In genomic region chr10:78255796-78256638, GRCh38 we compare ENCODE assay signal across 1 cellular context.
TF ChIP-seq lines count a peak whose summit lies in the region.

No MANE protein-coding gene starts in this region.

TF ChIP-seq in K562, 482 proteins besides CTCF, POLR2A, EP300 and RAD21 (continued from another document and continues in another):
- TF ChIP-seq EWSR1 (IDR thresholded peaks at IDR 0.05; ENCODE audit: borderline replicate concordance, low read depth, partially characterized antibody) (no peak), MCM7 (IDR thresholded peaks at IDR 0.05) (no peak), ZNF212 (CRISPR knock-in tag; IDR thresholded peaks at IDR 0.05) (no peak), PRDM10 (IDR thresholded peaks at IDR 0.05; ENCODE audit: partially characterized antibody) (no peak), CBX2 (IDR thresholded peaks at IDR 0.05; ENCODE audit: insufficient read depth, low read length, poor library complexity, severe bottlenecking) (no peak), FOXJ3 (CRISPR knock-in tag; IDR thresholded peaks at IDR 0.05) (no peak), ZNF668 (CRISPR knock-in tag; IDR thresholded peaks at IDR 0.05) (no peak), SP1 (CRISPR knock-in tag; IDR thresholded peaks at IDR 0.05) (no peak), SNRNP70 (optimal IDR thresholded peaks at IDR 0.05; ENCODE audit: low read depth, low read length) (no peak), HES1 (IDR thresholded peaks at IDR 0.05; ENCODE audit: low read depth) (0 out of 2 replicates have a peak, but pooled peaks have one; percentile 19), RNF219 (CRISPR knock-in tag; IDR thresholded peaks at IDR 0.05) (no peak), PCBP1 (IDR thresholded peaks at IDR 0.05; ENCODE audit: low read depth, low read length, poor library complexity, severe bottlenecking) (no peak), SRSF1 (IDR thresholded peaks at IDR 0.05; ENCODE audit: low read depth, low read length) (no peak), MYBL2 (IDR thresholded peaks at IDR 0.05; ENCODE audit: low read depth) (no peak), MYBL2 (CRISPR knock-in tag; IDR thresholded peaks at IDR 0.05; ENCODE audit: borderline replicate concordance) (no peak), CBX5 (IDR thresholded peaks at IDR 0.05; ENCODE audit: borderline replicate concordance, low read depth) (no peak), NFYB (IDR thresholded peaks at IDR 0.05; ENCODE audit: extremely low read depth, insufficient read length) (no peak), COPS2 (conservative IDR thresholded peaks at IDR 0.05) (no peak), NCOA4 (IDR thresholded peaks at IDR 0.05; ENCODE audit: partially characterized antibody) (no peak), HDAC8 (tag; IDR thresholded peaks at IDR 0.05) (peak; percentile 45; the same call in 1 of the 2 replicates), NFATC3 (IDR thresholded peaks at IDR 0.05) (no peak), GTF2F1 (IDR thresholded peaks at IDR 0.05; ENCODE audit: low read depth, low read length) (no peak), MED1 (CRISPR knock-in tag; IDR thresholded peaks at IDR 0.05; ENCODE audit: borderline replicate concordance) (no peak), CSDE1 (IDR thresholded peaks at IDR 0.05) (no peak), ZNF785 (CRISPR knock-in tag; IDR thresholded peaks at IDR 0.05) (no peak), RBM25 (IDR thresholded peaks at IDR 0.05; ENCODE audit: low read depth, low read length, severe bottlenecking) (no peak), ETV1 (tag; conservative IDR thresholded peaks at IDR 0.05; ENCODE audit: low read depth) (peak; percentile 93), ETV5 (CRISPR knock-in tag; IDR thresholded peaks at IDR 0.05; ENCODE audit: low read depth) (no peak), THRAP3 (IDR thresholded peaks at IDR 0.05; ENCODE audit: borderline replicate concordance) (no peak), ETS2 (tag; IDR thresholded peaks at IDR 0.05; ENCODE audit: borderline replicate concordance, poor library complexity, severe bottlenecking) (no peak), BCLAF1 (IDR thresholded peaks at IDR 0.05; ENCODE audit: borderline replicate concordance in 1 of 2, control insufficient read depth in 1 of 2, low read depth in 2 of 2, low read length in 1 of 2) (no peak), ZNF445 (CRISPR knock-in tag; IDR thresholded peaks at IDR 0.05; ENCODE audit: low read depth) (no peak), HMGN3 (IDR thresholded peaks at IDR 0.05; ENCODE audit: borderline replicate concordance, extremely low read depth, insufficient read length, low read depth, low read length) (no peak), ZNF77 (CRISPR knock-in tag; IDR thresholded peaks at IDR 0.05) (no peak), STAG1 (CRISPR knock-in tag; IDR thresholded peaks at IDR 0.05; ENCODE audit: borderline replicate concordance) (no peak), ZFPM2 (CRISPR knock-in tag; IDR thresholded peaks at IDR 0.05) (no peak), PPARD (CRISPR knock-in tag; IDR thresholded peaks at IDR 0.05) (no peak), KLF16 (IDR thresholded peaks at IDR 0.05) (no peak), SRSF3 (IDR thresholded peaks at IDR 0.05; ENCODE audit: insufficient read depth, low read length) (no peak), ZNF778 (CRISPR knock-in tag; IDR thresholded peaks at IDR 0.05) (no peak), HDAC1 (IDR thresholded peaks at IDR 0.05) (peak in 1 of 2 experiments; percentile 90; a peak in 2 of 4 replicates), SIN3A (IDR thresholded peaks at IDR 0.05; ENCODE audit: borderline replicate concordance in 2 of 2, control insufficient read depth in 1 of 2, low read depth in 2 of 2, low read length in 2 of 2) (no peak), POLR2G (IDR thresholded peaks at IDR 0.05; ENCODE audit: low read depth, low read length) (no peak), POLR2AphosphoS2 (IDR thresholded peaks at IDR 0.05; ENCODE audit: low read length) (no peak), HMG20A (CRISPR knock-in tag; conservative IDR thresholded peaks at IDR 0.05) (0 out of 2 replicates have a peak, but pooled peaks have one; percentile 61), ZNF75A (CRISPR knock-in tag; IDR thresholded peaks at IDR 0.05) (no peak), PHTF2 (CRISPR knock-in tag; IDR thresholded peaks at IDR 0.05) (no peak), ZFP36 (IDR thresholded peaks at IDR 0.05; ENCODE audit: low read depth, low read length, partially characterized antibody) (peak; percentile 30)
- TF ChIP-seq, protein P1, sequence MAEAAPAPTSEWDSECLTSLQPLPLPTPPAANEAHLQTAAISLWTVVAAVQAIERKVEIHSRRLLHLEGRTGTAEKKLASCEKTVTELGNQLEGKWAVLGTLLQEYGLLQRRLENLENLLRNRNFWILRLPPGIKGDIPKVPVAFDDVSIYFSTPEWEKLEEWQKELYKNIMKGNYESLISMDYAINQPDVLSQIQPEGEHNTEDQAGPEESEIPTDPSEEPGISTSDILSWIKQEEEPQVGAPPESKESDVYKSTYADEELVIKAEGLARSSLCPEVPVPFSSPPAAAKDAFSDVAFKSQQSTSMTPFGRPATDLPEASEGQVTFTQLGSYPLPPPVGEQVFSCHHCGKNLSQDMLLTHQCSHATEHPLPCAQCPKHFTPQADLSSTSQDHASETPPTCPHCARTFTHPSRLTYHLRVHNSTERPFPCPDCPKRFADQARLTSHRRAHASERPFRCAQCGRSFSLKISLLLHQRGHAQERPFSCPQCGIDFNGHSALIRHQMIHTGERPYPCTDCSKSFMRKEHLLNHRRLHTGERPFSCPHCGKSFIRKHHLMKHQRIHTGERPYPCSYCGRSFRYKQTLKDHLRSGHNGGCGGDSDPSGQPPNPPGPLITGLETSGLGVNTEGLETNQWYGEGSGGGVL (CRISPR knock-in tag; IDR thresholded peaks at IDR 0.05): no peak
- TF ChIP-seq, protein P2, sequence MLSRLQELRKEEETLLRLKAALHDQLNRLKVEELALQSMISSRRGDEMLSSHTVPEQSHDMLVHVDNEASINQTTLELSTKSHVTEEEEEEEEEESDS (CRISPR knock-in tag; IDR thresholded peaks at IDR 0.05): no peak
- TF ChIP-seq, protein P3, sequence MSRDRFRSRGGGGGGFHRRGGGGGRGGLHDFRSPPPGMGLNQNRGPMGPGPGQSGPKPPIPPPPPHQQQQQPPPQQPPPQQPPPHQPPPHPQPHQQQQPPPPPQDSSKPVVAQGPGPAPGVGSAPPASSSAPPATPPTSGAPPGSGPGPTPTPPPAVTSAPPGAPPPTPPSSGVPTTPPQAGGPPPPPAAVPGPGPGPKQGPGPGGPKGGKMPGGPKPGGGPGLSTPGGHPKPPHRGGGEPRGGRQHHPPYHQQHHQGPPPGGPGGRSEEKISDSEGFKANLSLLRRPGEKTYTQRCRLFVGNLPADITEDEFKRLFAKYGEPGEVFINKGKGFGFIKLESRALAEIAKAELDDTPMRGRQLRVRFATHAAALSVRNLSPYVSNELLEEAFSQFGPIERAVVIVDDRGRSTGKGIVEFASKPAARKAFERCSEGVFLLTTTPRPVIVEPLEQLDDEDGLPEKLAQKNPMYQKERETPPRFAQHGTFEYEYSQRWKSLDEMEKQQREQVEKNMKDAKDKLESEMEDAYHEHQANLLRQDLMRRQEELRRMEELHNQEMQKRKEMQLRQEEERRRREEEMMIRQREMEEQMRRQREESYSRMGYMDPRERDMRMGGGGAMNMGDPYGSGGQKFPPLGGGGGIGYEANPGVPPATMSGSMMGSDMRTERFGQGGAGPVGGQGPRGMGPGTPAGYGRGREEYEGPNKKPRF (IDR thresholded peaks at IDR 0.05; ENCODE audit: low read depth, low read length): no peak
- TF ChIP-seq, protein P4, sequence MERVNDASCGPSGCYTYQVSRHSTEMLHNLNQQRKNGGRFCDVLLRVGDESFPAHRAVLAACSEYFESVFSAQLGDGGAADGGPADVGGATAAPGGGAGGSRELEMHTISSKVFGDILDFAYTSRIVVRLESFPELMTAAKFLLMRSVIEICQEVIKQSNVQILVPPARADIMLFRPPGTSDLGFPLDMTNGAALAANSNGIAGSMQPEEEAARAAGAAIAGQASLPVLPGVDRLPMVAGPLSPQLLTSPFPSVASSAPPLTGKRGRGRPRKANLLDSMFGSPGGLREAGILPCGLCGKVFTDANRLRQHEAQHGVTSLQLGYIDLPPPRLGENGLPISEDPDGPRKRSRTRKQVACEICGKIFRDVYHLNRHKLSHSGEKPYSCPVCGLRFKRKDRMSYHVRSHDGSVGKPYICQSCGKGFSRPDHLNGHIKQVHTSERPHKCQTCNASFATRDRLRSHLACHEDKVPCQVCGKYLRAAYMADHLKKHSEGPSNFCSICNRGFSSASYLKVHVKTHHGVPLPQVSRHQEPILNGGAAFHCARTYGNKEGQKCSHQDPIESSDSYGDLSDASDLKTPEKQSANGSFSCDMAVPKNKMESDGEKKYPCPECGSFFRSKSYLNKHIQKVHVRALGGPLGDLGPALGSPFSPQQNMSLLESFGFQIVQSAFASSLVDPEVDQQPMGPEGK (CRISPR knock-in tag; IDR thresholded peaks at IDR 0.05; ENCODE audit: borderline replicate concordance): no peak; the same call in 1 of the 2 replicates
- TF ChIP-seq, protein P5, sequence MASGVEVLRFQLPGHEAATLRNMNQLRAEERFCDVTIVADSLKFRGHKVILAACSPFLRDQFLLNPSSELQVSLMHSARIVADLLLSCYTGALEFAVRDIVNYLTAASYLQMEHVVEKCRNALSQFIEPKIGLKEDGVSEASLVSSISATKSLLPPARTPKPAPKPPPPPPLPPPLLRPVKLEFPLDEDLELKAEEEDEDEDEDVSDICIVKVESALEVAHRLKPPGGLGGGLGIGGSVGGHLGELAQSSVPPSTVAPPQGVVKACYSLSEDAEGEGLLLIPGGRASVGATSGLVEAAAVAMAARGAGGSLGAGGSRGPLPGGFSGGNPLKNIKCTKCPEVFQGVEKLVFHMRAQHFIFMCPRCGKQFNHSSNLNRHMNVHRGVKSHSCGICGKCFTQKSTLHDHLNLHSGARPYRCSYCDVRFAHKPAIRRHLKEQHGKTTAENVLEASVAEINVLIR (CRISPR knock-in tag; IDR thresholded peaks at IDR 0.05): 0 out of 2 replicates have a peak, but pooled peaks have one; percentile 46
- TF ChIP-seq, protein P6, sequence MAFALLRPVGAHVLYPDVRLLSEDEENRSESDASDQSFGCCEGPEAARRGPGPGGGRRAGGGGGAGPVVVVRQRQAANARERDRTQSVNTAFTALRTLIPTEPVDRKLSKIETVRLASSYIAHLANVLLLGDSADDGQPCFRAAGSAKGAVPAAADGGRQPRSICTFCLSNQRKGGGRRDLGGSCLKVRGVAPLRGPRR (CRISPR knock-in tag; IDR thresholded peaks at IDR 0.05): no peak
